Comparison of ENCODE assay signal across 10 cellular contexts in the genomic region with DNA sequence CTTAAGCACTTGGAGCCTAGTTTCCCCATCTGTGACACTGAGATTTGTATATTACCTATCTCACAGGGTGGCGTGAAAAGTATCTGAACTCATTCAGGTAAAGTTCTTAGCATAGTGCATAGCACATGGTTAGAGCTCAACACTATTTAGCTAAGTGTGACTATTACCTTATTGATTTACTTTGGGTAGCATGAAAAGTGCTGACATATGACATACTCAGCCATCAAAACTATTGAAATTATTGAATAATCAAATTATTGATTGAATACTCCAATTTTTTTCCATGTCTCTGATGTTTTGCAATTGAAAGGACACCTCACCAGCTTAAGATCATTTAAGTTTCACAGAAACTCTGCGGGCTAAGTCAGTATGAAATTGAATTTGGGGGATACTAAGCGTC.
"Had no signal": no experiment of that assay in that cellular context is flagged by ENCODE, and none has a peak within 500 bp of the region (broad histone marks: within the 10 kb centered on the region; RNA-seq: fewer than 3 reads in every experiment).

No MANE protein-coding gene starts in this region.

- ATAC-seq: GM23338, HCT116 had no signal

- H3K4me2 ChIP-seq: GM23338 had no signal

- H2AFZ ChIP-seq: GM23248, GM23338 had no signal

- H3K36me3 ChIP-seq: HAP-1 had no signal

- H3K4me1 ChIP-seq: HAP-1 had no signal

- DNase-seq: GM23248, GOT3, H7, H9, HCEC 1CT, HFFc6 had no signal

- H3K9ac ChIP-seq: GM23248 had no signal

- H3K27ac ChIP-seq: GM23248 had no signal

- H3K9me3 ChIP-seq: HAP-1 had no signal

- H3K4me3 ChIP-seq: GM23248, GM23338, HAP-1 had no signal

- FAIRE-seq: H1 had no signal
